In the genomic region with DNA sequence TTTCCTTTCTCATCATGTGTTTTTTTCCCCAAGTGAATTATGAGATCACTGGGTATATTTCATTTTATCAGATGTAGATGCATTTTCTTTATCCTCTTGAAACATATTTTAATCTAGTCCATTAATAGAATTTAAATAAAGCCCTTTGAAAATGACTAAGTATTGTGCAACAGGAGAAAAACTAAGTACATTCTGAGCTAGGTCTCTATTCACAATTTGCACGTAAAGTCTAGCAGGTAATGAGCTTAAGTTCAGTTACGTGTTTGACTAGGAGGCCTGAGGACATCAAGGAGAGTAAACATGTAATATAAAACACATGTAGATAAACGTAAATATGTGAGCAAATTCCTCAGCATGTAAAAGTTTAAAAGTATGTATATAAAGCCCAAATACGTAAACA, we compare ENCODE assay signal across 21 cellular contexts.
"Had no signal": no experiment of that assay in that cellular context is flagged by ENCODE, and none has a peak within 500 bp of the region (broad histone marks: within the 10 kb centered on the region; RNA-seq: fewer than 3 reads in every experiment).

No MANE protein-coding gene starts in this region.

- H3K27me3 ChIP-seq: body of pancreas, colonic mucosa, tibial artery had no signal

- H3K4me3 ChIP-seq: body of pancreas, colonic mucosa, tibial artery had no signal

- H3K36me3 Mint-ChIP-seq: activated naive CD8-positive, alpha-beta T cell treated with anti-CD3 and anti-CD28 coated beads, Interleukin-2, amount 10 ng/mL, durations not matched to agents 7 days and 5 days; memory B cell had no signal

- H3K27ac ChIP-seq: body of pancreas, colonic mucosa, tibial artery had no signal

- H3K4me1 Mint-ChIP-seq: activated naive CD8-positive, alpha-beta T cell treated with anti-CD3 and anti-CD28 coated beads, Interleukin-2, amount 10 ng/mL, durations not matched to agents 7 days and 5 days; memory B cell; naive thymus-derived CD8-positive, alpha-beta T cell had no signal

- H3K27ac Mint-ChIP-seq: activated CD8-positive, alpha-beta T cell treated with anti-CD3 and anti-CD28 coated beads for 36 hours; activated naive CD8-positive, alpha-beta T cell treated with anti-CD3 and anti-CD28 coated beads, Interleukin-2, amount 10 ng/mL, durations not matched to agents 7 days and 5 days; activated T-cell treated with anti-CD3 and anti-CD28 coated beads, Interleukin-2, amount 50 U/mL, for 24 hours; activated T-helper 2 cell treated with anti-CD3 and anti-CD28 coated beads, Interferon-gamma antibody, Interleukin-2, Interleukin-4, amounts not matched to agents 10 μg/mL and 5 μg/mL and 100 μg/mL, durations not matched to agents 14 hours and 24 hours and 36 hours; memory B cell; naive thymus-derived CD8-positive, alpha-beta T cell had no signal

- H3K36me3 ChIP-seq: colonic mucosa, tibial artery had no signal

- FAIRE-seq: endometrium, urothelium cell line had no signal

- H3K9me3 ChIP-seq: body of pancreas, colonic mucosa had no signal

- DNase-seq: activated CD4-positive, alpha-beta T cell treated with anti-CD3 and anti-CD28 coated beads for 48 hours; activated CD4-positive, CD25-positive, alpha-beta regulatory T cell; activated CD8-positive, alpha-beta T cell treated with anti-CD3 and anti-CD28 coated beads for 36 hours; activated naive CD4-positive, alpha-beta T cell treated with Interleukin-2 at 50 U/mL for 16 hours; activated naive CD8-positive, alpha-beta T cell treated with anti-CD3 and anti-CD28 coated beads, Interleukin-2, amount 10 ng/mL, durations not matched to agents 7 days and 5 days; activated T-cell treated with anti-CD3 and anti-CD28 coated beads, Interleukin-2, amount 50 U/mL, for 24 hours; body of pancreas; central memory CD4-positive, alpha-beta T cell; colonic mucosa; hippocampal formation; kidney glomerular epithelial cell; left ventricle myocardium superior; naive thymus-derived CD8-positive, alpha-beta T cell; stimulated activated CD8-positive, alpha-beta memory T cell treated with anti-CD3 and anti-CD28 coated beads, Interleukin-4, amount 100 ng/mL, for 48 hours; stimulated activated naive CD4-positive, alpha-beta T cell; T1000; tibial artery had no signal

- H3K4me3 Mint-ChIP-seq: activated CD8-positive, alpha-beta T cell treated with anti-CD3 and anti-CD28 coated beads for 36 hours; activated naive CD8-positive, alpha-beta T cell treated with anti-CD3 and anti-CD28 coated beads, Interleukin-2, amount 10 ng/mL, durations not matched to agents 7 days and 5 days; activated T-cell treated with anti-CD3 and anti-CD28 coated beads, Interleukin-2, amount 50 U/mL, for 24 hours; memory B cell; naive thymus-derived CD8-positive, alpha-beta T cell had no signal

- H3K27me3 Mint-ChIP-seq: activated CD8-positive, alpha-beta T cell treated with anti-CD3 and anti-CD28 coated beads for 36 hours; activated naive CD8-positive, alpha-beta T cell treated with anti-CD3 and anti-CD28 coated beads, Interleukin-2, amount 10 ng/mL, durations not matched to agents 7 days and 5 days; activated T-cell treated with anti-CD3 and anti-CD28 coated beads, Interleukin-2, amount 50 U/mL, for 24 hours; memory B cell; naive thymus-derived CD8-positive, alpha-beta T cell had no signal

- H3K4me1 ChIP-seq: body of pancreas, colonic mucosa, tibial artery had no signal
